Comparison of ENCODE assay signal across 8 cellular contexts in the genomic region with DNA sequence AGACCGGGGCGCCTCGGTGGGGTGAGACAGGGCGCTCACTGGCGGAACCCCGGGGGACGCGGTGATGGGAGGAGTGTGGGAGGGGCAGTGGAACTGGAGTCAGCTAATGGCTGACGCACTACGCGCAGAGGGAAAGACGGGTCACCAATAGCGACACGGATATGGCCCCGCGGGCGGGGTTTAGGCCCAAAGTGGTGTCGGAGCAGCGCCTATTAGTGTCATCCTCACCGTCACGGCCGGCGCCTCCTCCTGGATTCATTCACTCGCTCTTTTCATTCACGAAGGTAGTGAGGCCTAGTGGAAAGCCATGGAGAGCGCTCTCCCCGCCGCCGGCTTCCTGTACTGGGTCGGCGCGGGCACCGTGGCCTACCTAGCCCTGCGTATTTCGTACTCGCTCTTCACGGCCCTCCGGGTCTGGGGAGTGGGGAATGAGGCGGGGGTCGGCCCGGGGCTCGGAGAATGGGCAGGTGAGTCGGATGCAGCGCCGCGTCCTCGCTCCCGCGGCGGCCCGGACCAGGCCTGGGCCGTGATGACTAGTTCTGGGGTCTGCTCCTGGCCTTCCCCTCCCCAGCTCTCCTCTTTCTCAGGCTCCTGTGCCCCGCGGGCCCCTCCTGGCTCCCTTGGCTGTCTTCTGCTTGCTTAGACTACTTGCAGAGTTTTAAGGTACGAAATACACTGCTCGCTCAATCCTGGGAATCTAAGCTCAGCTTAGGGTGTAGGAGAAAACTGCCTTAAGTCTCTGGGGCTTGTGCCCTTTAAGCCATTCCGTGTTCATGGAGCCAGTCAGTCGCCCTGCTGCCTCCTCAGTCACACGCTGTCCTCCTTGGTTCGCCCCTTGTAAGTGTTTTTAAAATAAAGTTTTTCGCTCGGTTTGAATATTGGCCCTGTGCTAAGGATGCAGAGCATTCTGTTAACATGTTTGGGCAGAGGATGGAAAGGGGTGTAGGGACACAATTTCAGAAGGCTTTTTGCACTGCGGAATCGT. TPM values are rescaled to one million over a fixed set of nuclear protein-coding genes. Genes with fewer than 3 reads are reported as not detected.
A peak's percentile ranks its signal among the peaks of the same experiment; 100 is the strongest.
DNase-seq lines count a peak whose midpoint lies in the region; ATAC-seq lines count a peak whose summit lies in the region.

A gene (plus strand): TSS at position 218 of the 985 bp plus-strand sequence. CDS start 90 bp downstream, at position 308.

- H3K4me3 Mint-ChIP-seq in IgD-negative memory B cell: peak within 1 kb of the TSS; percentile 92 to 96 (median 93)

- peak within 1 kb of the TSS; percentile 93 to 98 (median 97) for H3K27ac Mint-ChIP-seq in IgD-negative memory B cell

- no peaks in the 10 kb centered on the region for H3K27me3 Mint-ChIP-seq in IgD-negative memory B cell

- peak; percentile 94 for DNase-seq in DMS114 treated with DMSO at 0.1 percent for 48 hours (lab: John Stamatoyannopoulos, UW; ENCODE audit: unreplicated experiment)
- peak; percentile 88 for DNase-seq in OCI-M2 (lab: John Stamatoyannopoulos, UW; ENCODE audit: unreplicated experiment)
- peak; percentile 98 for DNase-seq in activated T-cell treated with anti-CD3 and anti-CD28 coated beads for 4 hours
- peak; percentile 96 for DNase-seq in epidermal melanocyte (ENCODE audit: insufficient read length, low spot score)
- DNase-seq in middle frontal gyrus (ENCODE audit: extremely low spot score, low spot score): peak; percentile 99
- DNase-seq in stimulated activated CD8-positive, alpha-beta memory T cell treated with anti-CD3 and anti-CD28 coated beads, Interleukin-2, amount 100 ng/mL, for 48 hours (ENCODE audit: low read depth in 2 of 2): peak; percentile 97 to 99

- H3K4me1 Mint-ChIP-seq in IgD-negative memory B cell: peaks cover 22 to 31% (median 24%) of the 10 kb centered on the region in 3 donors

- ATAC-seq in GM21529 (IDR thresholded peaks at IDR 0.05; ENCODE audit: unreplicated experiment): peak; percentile 97

- H3K36me3 Mint-ChIP-seq in IgD-negative memory B cell: peaks cover 9% of the 10 kb centered on the region

- peaks cover 0 to 4% (median 0%) of the 10 kb centered on the region in 3 donors for H3K9me3 Mint-ChIP-seq in IgD-negative memory B cell

RNA-seq across cellular contexts. Expression of the gene that starts here (rescaled TPM):
- polyA plus RNA-seq in IgD-negative memory B cell: 30.9 TPM

Comparison
In these comparisons a context has a peak if more than half of its experiments do, and no peak if none do; other contexts are left out.
1. Peak in every context shown above with its lines: DNase-seq and ATAC-seq.